In genomic region chr17:14157822-14158221, GRCh38 we compare ENCODE assay signal across 30 cellular contexts.
"Had no signal": no experiment of that assay in that cellular context is flagged by ENCODE, and none has a peak within 500 bp of the region (broad histone marks: within the 10 kb centered on the region; RNA-seq: fewer than 3 reads in every experiment).

No MANE protein-coding gene starts in this region.

- H3K4me1 ChIP-seq: colonic mucosa, left lung, neural progenitor cell, parathyroid adenoma, right lobe of liver, thyroid gland had no signal

- ATAC-seq: esophagus mucosa; gastrocnemius medialis; heart left ventricle; left cardiac atrium; left lung; naive thymus-derived CD4-positive, alpha-beta T cell; right lobe of liver; stimulated activated effector memory CD8-positive, alpha-beta T cell treated with anti-CD3 and anti-CD28 coated beads, Interleukin-12 subunit alpha, Interleukin-12 subunit beta, amount 100 ng/mL, for 72 hours had no signal

- H3K9ac ChIP-seq: neural progenitor cell, parathyroid adenoma had no signal

- H3K4me3 Mint-ChIP-seq: dendritic cell treated with granulocyte-macrophage colony-stimulating factor and Interleukin-4, amounts not matched to agents 40 ng/mL and 50 ng/mL, for 4 days; endodermal cell; naive thymus-derived CD4-positive, alpha-beta T cell; nephron; neural progenitor cell; stimulated activated effector memory CD8-positive, alpha-beta T cell treated with anti-CD3 and anti-CD28 coated beads, Interleukin-12 subunit alpha, Interleukin-12 subunit beta, amount 100 ng/mL, for 72 hours had no signal

- H3K4me2 ChIP-seq: hepatocyte, neural progenitor cell had no signal

- H3K27ac ChIP-seq: colonic mucosa, epithelial cell of prostate, gastrocnemius medialis, heart left ventricle, left lung, neural progenitor cell, parathyroid adenoma, right lobe of liver, stomach, thyroid gland had no signal

- H3K9me3 Mint-ChIP-seq: dendritic cell treated with granulocyte-macrophage colony-stimulating factor and Interleukin-4, amounts not matched to agents 40 ng/mL and 50 ng/mL, for 4 days; endodermal cell; nephron; neural progenitor cell; stimulated activated effector memory CD8-positive, alpha-beta T cell treated with anti-CD3 and anti-CD28 coated beads, Interleukin-12 subunit alpha, Interleukin-12 subunit beta, amount 100 ng/mL, for 72 hours had no signal

- H3K4me3 ChIP-seq: colonic mucosa, gastrocnemius medialis, heart left ventricle, hepatocyte, left lung, neural progenitor cell, right lobe of liver, smooth muscle cell, stomach, thyroid gland had no signal

- H3K27ac Mint-ChIP-seq: dendritic cell treated with granulocyte-macrophage colony-stimulating factor and Interleukin-4, amounts not matched to agents 40 ng/mL and 50 ng/mL, for 4 days; endodermal cell; naive thymus-derived CD4-positive, alpha-beta T cell; nephron; neural progenitor cell; progenitor cell of endocrine pancreas; stimulated activated effector memory CD8-positive, alpha-beta T cell treated with anti-CD3 and anti-CD28 coated beads, Interleukin-12 subunit alpha, Interleukin-12 subunit beta, amount 100 ng/mL, for 72 hours had no signal

- H3K4me1 Mint-ChIP-seq: nephron, neural progenitor cell had no signal

- H3K79me2 ChIP-seq: parathyroid adenoma had no signal

- H3K27me3 Mint-ChIP-seq: dendritic cell treated with granulocyte-macrophage colony-stimulating factor and Interleukin-4, amounts not matched to agents 40 ng/mL and 50 ng/mL, for 4 days; naive thymus-derived CD4-positive, alpha-beta T cell; progenitor cell of endocrine pancreas had no signal

- DNase-seq: colonic mucosa; effector CD8-positive, alpha-beta T cell; endodermal cell; foreskin fibroblast; gastrocnemius medialis; heart left ventricle; kidney; left cardiac atrium; left lung; mesendoderm; midbrain; naive thymus-derived CD4-positive, alpha-beta T cell; right lobe of liver; stimulated activated CD4-positive, alpha-beta T cell treated with anti-CD3 and anti-CD28 coated beads, Interleukin-12 subunit alpha, Interleukin-12 subunit beta, amount 100 ng/mL, for 4 hours; stimulated activated CD4-positive, alpha-beta T cell treated with anti-CD3 and anti-CD28 coated beads, Interleukin-1b, Interleukin-23, amount 100 ng/mL, for 48 hours; stimulated activated CD4-positive, alpha-beta T cell treated with anti-CD3 and anti-CD28 coated beads, Interleukin-4, amount 100 ng/mL, for 24 hours; stimulated activated naive CD4-positive, alpha-beta T cell treated with Interleukin-2 at 50 U/mL for 16 hours; stomach; thyroid gland; trophoblast cell had no signal

- H3K36me3 ChIP-seq: colonic mucosa, left lung, neural progenitor cell, right lobe of liver, thyroid gland had no signal

- H2AFZ ChIP-seq: hepatocyte, neural progenitor cell, parathyroid adenoma had no signal

- H3K9me3 ChIP-seq: colonic mucosa, gastrocnemius medialis, heart left ventricle, left lung, right lobe of liver, stomach, thyroid gland had no signal

- H3K27me3 ChIP-seq: colonic mucosa, gastrocnemius medialis, heart left ventricle, hepatocyte, left lung, neural progenitor cell, right lobe of liver, stomach, thyroid gland had no signal
